14 cellular contexts compared by ENCODE assay signal in the genomic region with DNA sequence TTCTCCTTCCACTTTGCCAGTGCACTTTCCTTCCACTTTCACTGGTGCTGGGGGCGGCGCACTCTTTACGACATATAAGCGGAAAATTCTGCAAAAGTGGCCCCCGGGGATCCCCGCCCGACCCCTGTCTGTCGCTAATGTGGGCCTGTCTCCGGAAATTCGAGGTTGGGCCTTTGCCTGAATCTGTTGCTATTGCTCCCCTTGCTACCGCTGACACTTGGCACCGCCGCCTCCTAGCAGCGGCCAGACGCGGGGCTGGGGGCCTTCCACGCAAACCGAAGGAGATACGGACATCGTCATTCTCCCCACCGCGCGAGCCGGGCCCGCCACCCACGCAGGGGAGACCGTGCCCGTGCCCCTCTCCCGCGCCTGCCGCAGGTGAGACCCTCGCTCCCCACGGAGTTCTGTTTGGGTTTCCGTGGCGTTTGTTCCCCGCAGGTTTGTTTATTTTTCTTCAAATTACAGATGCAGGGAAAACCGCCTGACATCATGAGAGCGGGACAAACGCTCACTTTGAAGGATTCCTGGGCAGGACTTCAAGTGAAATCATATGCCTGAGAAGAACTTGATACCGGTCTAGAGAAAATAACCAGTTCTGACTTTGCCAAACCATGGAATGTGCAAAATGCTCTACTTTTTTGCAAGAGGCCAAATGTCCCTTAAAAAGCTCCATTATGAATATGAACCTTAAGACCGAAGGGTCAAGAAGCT. TPM values are rescaled to one million over a fixed set of nuclear protein-coding genes. Genes with fewer than 3 reads are reported as not detected.
DNase-seq lines count a peak whose midpoint lies in the region; ATAC-seq and TF ChIP-seq lines count a peak whose summit lies in the region.
"Had no signal": no experiment of that assay in that cellular context is flagged by ENCODE, and none has a peak within 500 bp of the region (broad histone marks: within the 10 kb centered on the region; RNA-seq: fewer than 3 reads in every experiment).

No MANE protein-coding gene starts in this region.

- no peaks in the 10 kb centered on the region; the same call in 1 of the 2 replicates for H3K27me3 ChIP-seq in Caco-2 (replicated peaks; ENCODE audit: control insufficient read depth, insufficient read depth, low read length)

- H3K4me3 Mint-ChIP-seq in osteocyte (ENCODE audit: unreplicated experiment) (peak overlapping the region; percentile 80), Caco-2 (ENCODE audit: unreplicated experiment) (no peak overlapping the region), T-cell (no peak overlapping the region)
- H3K4me3 Mint-ChIP-seq: activated T-cell treated with anti-CD3 and anti-CD28 coated beads, Interleukin-2, amount 50 U/mL, for 4 hours had no signal

- TF ChIP-seq CTCF in AG09309 (IDR thresholded peaks at IDR 0.05; ENCODE audit: control insufficient read depth, insufficient read depth, low read depth, low read length, missing control alignments) (no peak), fibroblast of mammary gland (conservative IDR thresholded peaks at IDR 0.05; ENCODE audit: control insufficient read depth, insufficient read depth, low read depth, low read length) (no peak), osteocyte (IDR thresholded peaks at IDR 0.05) (no peak), Caco-2 (IDR thresholded peaks at IDR 0.05; ENCODE audit: insufficient read depth in 1 of 2, low read depth in 1 of 2, low read length in 1 of 2, severe bottlenecking in 1 of 2, unreplicated experiment in 1 of 2) (no peak)

- BruUV-seq in Caco-2 (replicated peaks; lab: Mats Ljungman, UMichigan) = no TSS peak

- H3K36me3 ChIP-seq in SK-N-MC (ENCODE audit: insufficient read depth, low read length) = peaks cover 67% of the 10 kb centered on the region
- H3K36me3 ChIP-seq in Caco-2 (ENCODE audit: control insufficient read depth, insufficient read depth, low read length) = no peaks in the 10 kb centered on the region
- H3K36me3 ChIP-seq: BLaER1 treated with 17β-estradiol and CSF1 and Interleukin-3, amounts not matched to agents 10 nM and 100 nM had no signal

- H3K9me3 Mint-ChIP-seq in osteocyte (ENCODE audit: unreplicated experiment) = no peaks in the 10 kb centered on the region
- no peaks in the 10 kb centered on the region for H3K9me3 Mint-ChIP-seq in Caco-2 (ENCODE audit: unreplicated experiment)
- H3K9me3 Mint-ChIP-seq in T-cell = no peaks in the 10 kb centered on the region
- H3K9me3 Mint-ChIP-seq: activated T-cell treated with anti-CD3 and anti-CD28 coated beads, Interleukin-2, amount 50 U/mL, for 4 hours had no signal

- peaks cover 9% of the 10 kb centered on the region for H3K36me3 Mint-ChIP-seq in osteocyte (ENCODE audit: unreplicated experiment)
- no peaks in the 10 kb centered on the region for H3K36me3 Mint-ChIP-seq in Caco-2 (ENCODE audit: insufficient read depth, unreplicated experiment)
- no peaks in the 10 kb centered on the region for H3K36me3 Mint-ChIP-seq in T-cell

- peaks cover 63% of the 10 kb centered on the region for H3K4me1 Mint-ChIP-seq in osteocyte (ENCODE audit: unreplicated experiment)
- H3K4me1 Mint-ChIP-seq in Caco-2 (ENCODE audit: low read depth, unreplicated experiment) = no peaks in the 10 kb centered on the region
- H3K4me1 Mint-ChIP-seq in T-cell = peaks cover 0 to 6% (median 0%) of the 10 kb centered on the region in 3 donors

- ATAC-seq in left lobe of liver (no peak), T-cell (replicated peaks in 1 of 4) (no peak)
- ATAC-seq: activated T-cell treated with anti-CD3 and anti-CD28 coated beads, Interleukin-2, amount 50 U/mL, for 4 hours; PC-3 had no signal

- peak overlapping the region; percentile 99 for H3K9ac ChIP-seq in SK-N-MC (ENCODE audit: insufficient read length)
- H3K9ac ChIP-seq: BLaER1 treated with 17β-estradiol and CSF1 and Interleukin-3, amounts not matched to agents 10 nM and 100 nM had no signal

- peak overlapping the region; percentile 99 for H3K27ac Mint-ChIP-seq in osteocyte (ENCODE audit: unreplicated experiment)
- no peak overlapping the region for H3K27ac Mint-ChIP-seq in Caco-2 (ENCODE audit: unreplicated experiment)
- H3K27ac Mint-ChIP-seq in T-cell = no peak overlapping the region

- H3K9me3 ChIP-seq in SK-N-MC (ENCODE audit: low read depth, low read length) = no peaks in the 10 kb centered on the region
- H3K9me3 ChIP-seq in Caco-2 = no peaks in the 10 kb centered on the region

- DNase-seq in AG09309 (ENCODE audit: low read depth) (no peak), SK-N-MC (ENCODE audit: low read depth, low spot score) (no peak), fibroblast of mammary gland (ENCODE audit: low read depth) (peak; percentile 88), osteocyte (ENCODE audit: extremely low spot score, unreplicated experiment) (no peak), DMS79 (lab: John Stamatoyannopoulos, UW) (no peak), Caco-2 (no peak), left lobe of liver (ENCODE audit: low spot score) (no peak), T-cell (no peak)
- DNase-seq: activated T-cell treated with anti-CD3 and anti-CD28 coated beads, Interleukin-2, amount 50 U/mL, for 4 hours; NCI-H2081; PC-3 had no signal

- H3K27me3 Mint-ChIP-seq in osteocyte (ENCODE audit: unreplicated experiment) (no peaks in the 10 kb centered on the region), Caco-2 (ENCODE audit: insufficient read depth, unreplicated experiment) (peaks cover 23% of the 10 kb centered on the region), T-cell (peaks cover 62 to 74% of the 10 kb centered on the region in 2 donors)

- H3K27ac ChIP-seq in SK-N-MC = peak overlapping the region; percentile 99
- H3K27ac ChIP-seq: BLaER1 treated with 17β-estradiol and CSF1 and Interleukin-3, amounts not matched to agents 10 nM and 100 nM had no signal

- intact Hi-C loops in Caco-2 (cut with micrococcal nuclease; ENCODE audit: unreplicated experiment) = no loop called here

- H3K4me3 ChIP-seq in AG09309 (ENCODE audit: control insufficient read depth, low read depth, low read length) = peak overlapping the region; percentile 34
- peak overlapping the region; percentile 93 for H3K4me3 ChIP-seq in SK-N-MC
- peak overlapping the region; percentile 97 for H3K4me3 ChIP-seq in fibroblast of mammary gland (ENCODE audit: control insufficient read depth, low read depth, low read length)
- no peak overlapping the region for H3K4me3 ChIP-seq in Caco-2 (ENCODE audit: low read depth, low read length)

- POLR2A ChIA-PET in Caco-2 (lab: Charles Lee) = no interaction called here
- POLR2A ChIA-PET in T-cell (lab: Charles Lee) = no interaction called here

- H3K4me1 ChIP-seq in Caco-2 = no peaks in the 10 kb centered on the region

- CTCF ChIA-PET in Caco-2 (lab: Charles Lee) = no interaction called here
- CTCF ChIA-PET in T-cell (lab: Charles Lee) = no interaction called here

RNA-seq across cellular contexts. Expression of a gene that starts 5.0 kb away (rescaled TPM):
- 53.4 and 58.4 TPM in 2 replicates for total RNA-seq in osteocyte
- total RNA-seq in Caco-2 (2022) = not detected in 2 replicates
- not detected for total RNA-seq in left lobe of liver
- under 1 TPM in 3 of 5 donors, not detected in 2; 0.16 to 0.92 (median 0.18) TPM for total RNA-seq in T-cell

RNA-seq across cellular contexts. Expression of a gene that starts 32.8 kb away (rescaled TPM):
- total RNA-seq in osteocyte (not detected in 2 replicates), Caco-2 (2022) (not detected in 2 replicates), left lobe of liver (not detected), T-cell (not detected)
- total RNA-seq: activated T-cell treated with anti-CD3 and anti-CD28 coated beads, Interleukin-2, amount 50 U/mL, for 4 hours; HT1080; PC-3; pulmonary artery endothelial cell had no signal

Comparison
In these comparisons a context has a peak if more than half of its experiments do, and no peak if none do; other contexts are left out.
1. RNA of a gene that starts 5.0 kb away (total RNA-seq): 53.4 to 58.4 TPM in osteocyte; not detected in Caco-2, 0.16 to 0.92 TPM in T-cell and not detected in left lobe of liver (single experiment); every median in the first group is over 10 times any median in the second.